Comparison of ENCODE assay signal across 24 cellular contexts in genomic region chr13:50826035-50826434, GRCh38. TPM values are rescaled to one million over a fixed set of nuclear protein-coding genes. Genes with fewer than 3 reads are reported as not detected.
DNase-seq lines count a peak whose midpoint lies in the region; ATAC-seq, FAIRE-seq and TF ChIP-seq lines count a peak whose summit lies in the region.
"Had no signal": no experiment of that assay in that cellular context is flagged by ENCODE, and none has a peak within 500 bp of the region (broad histone marks: within the 10 kb centered on the region; RNA-seq: fewer than 3 reads in every experiment).

No MANE protein-coding gene starts in this region.

- no peak overlapping the region for H3K18ac ChIP-seq in H1 (ENCODE audit: extremely low read depth, low read length)

- no peak overlapping the region for H3K14ac ChIP-seq in H1 (ENCODE audit: insufficient read length)

- TF ChIP-seq RAD21 in H1 (IDR thresholded peaks at IDR 0.05 in 1 of 2, conservative IDR thresholded peaks at IDR 0.05 in 1 of 2; ENCODE audit: low read depth in 2 of 2, low read length in 2 of 2): no peak

- intact Hi-C loops in ascending aorta (cut with DNase I) (no loop called here), mucosa of descending colon (cut with DNase I, micrococcal nuclease) (no loop called here)

- no peak overlapping the region for H3K4ac ChIP-seq in H1 (replicated peaks; ENCODE audit: insufficient read length, low read depth, low read length)

- DNase-seq in H1 (ENCODE audit: low read depth in 1 of 2, low spot score in 2 of 2) (no peak), iPS DF 4.7 (ENCODE audit: extremely low read depth, low spot score) (peak; percentile 9), small intestine (peak; percentile 0), ascending aorta (ENCODE audit: low spot score in 2 of 2) (no peak), mucosa of descending colon (no peak)
- DNase-seq in stimulated activated naive CD4-positive, alpha-beta T cell (lab: John Stamatoyannopoulos, UW): no peak
- DNase-seq: ACHN; BE2C; C1 segment of cervical spinal cord; CD4-positive, CD25-positive, alpha-beta regulatory T cell; CD8-positive, alpha-beta memory T cell; COR-L47; DMS 273 treated with DMSO at 0.1 percent for 48 hours; DMS53; HCEC 1CT; IMR-90 had no signal

- TF ChIP-seq POLR2A in H1 (IDR thresholded peaks at IDR 0.05; ENCODE audit: control extremely low read depth in 1 of 2, low read depth in 2 of 2, low read length in 2 of 2): no peak

- no peaks in the 10 kb centered on the region for H3K79me1 ChIP-seq in H1 (ENCODE audit: low read depth, low read length)

- H3K56ac ChIP-seq in H1 (replicated peaks; ENCODE audit: insufficient read length, low read depth, low read length): no peak overlapping the region

- 85% methylated on average over 3 of the region's 3 CpGs; no CpG with 5 or more reads in 1 of the 2 experiments for WGBS in H1 (ENCODE audit: extremely low coverage in 1 of 2, insufficient coverage in 1 of 2, insufficient read length in 1 of 2, insufficient replicate concordance in 2 of 2, low coverage in 1 of 2, low lambda C conversion rate in 2 of 2, missing lambda C conversion rate in 1 of 2), 2 experiments
- WGBS in small intestine, 3 donors: 55 to 80% (median 66%) methylated on average over 3 of the region's 3 CpGs

- TF ChIP-seq EP300 in H1 (IDR thresholded peaks at IDR 0.05; ENCODE audit: borderline replicate concordance in 1 of 2, low read depth in 2 of 2, low read length in 2 of 2): no peak

- H2BK5ac ChIP-seq in H1 (ENCODE audit: low read depth, low read length): no peak overlapping the region

- no peak overlapping the region for H4K8ac ChIP-seq in H1 (ENCODE audit: extremely low read depth, insufficient read depth, low read length)

- H3K36me3 ChIP-seq in OCI-LY1 (ENCODE audit: insufficient read depth, low read length) (no peaks in the 10 kb centered on the region), H1 (ENCODE audit: control insufficient read depth in 2 of 4, insufficient read depth in 4 of 4, low read length in 3 of 4) (no peaks in the 10 kb centered on the region), small intestine (ENCODE audit: control insufficient read depth in 2 of 2, insufficient read depth in 2 of 2, low read length in 2 of 2) (no peaks in the 10 kb centered on the region), ascending aorta (no peaks in the 10 kb centered on the region), mucosa of descending colon (ENCODE audit: low read depth) (no peaks in the 10 kb centered on the region)
- H3K36me3 ChIP-seq: BE2C had no signal

- H3K9ac ChIP-seq in OCI-LY1 (ENCODE audit: low read length) (no peak overlapping the region), H1 (replicated peaks in 1 of 4; ENCODE audit: extremely low read depth in 1 of 4, low read depth in 3 of 4, low read length in 3 of 4) (no peak overlapping the region)

- no peaks in the 10 kb centered on the region for H3K9me2 ChIP-seq in OCI-LY1 (ENCODE audit: low read depth, low read length)

- H2BK12ac ChIP-seq in H1 (ENCODE audit: low read depth, low read length): no peak overlapping the region

- no peaks in the 10 kb centered on the region for H3F3A ChIP-seq in OCI-LY1 (ENCODE audit: insufficient read depth, low read length)

- H4K5ac ChIP-seq in H1 (ENCODE audit: insufficient read length, low read depth, low read length): no peak overlapping the region

- ATAC-seq in mucosa of descending colon: no peak

- H3K4me3 ChIP-seq in OCI-LY1 (ENCODE audit: low read depth, low read length, poor library complexity, severe bottlenecking): no peak overlapping the region
- H3K4me3 ChIP-seq in H1 (ENCODE audit: extremely low read depth in 1 of 4, insufficient read depth in 2 of 4, low read depth in 3 of 4, low read length in 4 of 4): no peak overlapping the region
- no peak overlapping the region for H3K4me3 ChIP-seq in small intestine (ENCODE audit: low read depth in 1 of 2, low read length in 2 of 2)
- no peak overlapping the region for H3K4me3 ChIP-seq in ascending aorta
- H3K4me3 ChIP-seq in mucosa of descending colon: no peak overlapping the region

- H2AFZ ChIP-seq in OCI-LY1 (ENCODE audit: low read length) (peak overlapping the region; percentile 82; the same call in 1 of the 2 replicates), H1 (ENCODE audit: low read length) (no peak overlapping the region)

- H3K79me2 ChIP-seq in OCI-LY1 (ENCODE audit: insufficient read depth, low read length): no peaks in the 10 kb centered on the region
- H3K79me2 ChIP-seq in H1 (ENCODE audit: control insufficient read depth in 1 of 2, insufficient read depth in 2 of 2, low read length in 2 of 2): no peaks in the 10 kb centered on the region; a peak in 1 of 4 replicates

- H4K20me1 ChIP-seq in OCI-LY1 (ENCODE audit: insufficient read depth, low read length): no peaks in the 10 kb centered on the region
- H4K20me1 ChIP-seq in H1 (replicated peaks in 1 of 2; ENCODE audit: control insufficient read depth in 1 of 2, insufficient read depth in 2 of 2, low read length in 2 of 2): peaks cover 0 to 4% of the 10 kb centered on the region in 2 experiments

- H3K27me3 ChIP-seq in OCI-LY1 (ENCODE audit: insufficient read depth, low read length) (no peaks in the 10 kb centered on the region), H1 (replicated peaks in 1 of 4; ENCODE audit: control insufficient read depth in 3 of 4, extremely low read depth in 1 of 4, insufficient read depth in 3 of 4, low read length in 3 of 4) (peaks cover 0 to 5% (median 2%) of the 10 kb centered on the region in 4 experiments; a peak in 4 of 7 replicates), small intestine (ENCODE audit: control insufficient read depth in 2 of 2, insufficient read depth in 2 of 2, low read length in 2 of 2) (no peaks in the 10 kb centered on the region), ascending aorta (no peaks in the 10 kb centered on the region)
- H3K27me3 ChIP-seq: BE2C had no signal

- no peak overlapping the region for H3K23ac ChIP-seq in H1 (ENCODE audit: insufficient read length)

- no peak overlapping the region for H2BK15ac ChIP-seq in H1 (ENCODE audit: low read length)

- no peak overlapping the region for H2BK120ac ChIP-seq in H1 (replicated peaks; ENCODE audit: low read depth, low read length)

- POLR2A ChIA-PET in H1 (lab: Charles Lee; ENCODE audit: partially characterized antibody): interaction anchor here (1.7 kb wide), 1 partner anchor 16 kb away, joined by 5 read pairs; no protein-coding TSS in a partner anchor

- H4K91ac ChIP-seq in H1 (replicated peaks; ENCODE audit: insufficient read length, low read length): no peak overlapping the region

- H3K9me3 ChIP-seq in OCI-LY1 (ENCODE audit: low read length) (no peaks in the 10 kb centered on the region), H1 (ENCODE audit: insufficient read depth in 2 of 2, low read depth in 1 of 2, low read length in 1 of 2) (no peaks in the 10 kb centered on the region), small intestine (ENCODE audit: control insufficient read depth, low read depth) (no peaks in the 10 kb centered on the region), ascending aorta (no peaks in the 10 kb centered on the region), mucosa of descending colon (no peaks in the 10 kb centered on the region)
- H3K9me3 ChIP-seq: BE2C had no signal

- H3K4me2 ChIP-seq in OCI-LY1 (ENCODE audit: low read length) (no peak overlapping the region), H1 (ENCODE audit: insufficient read depth in 1 of 2, low read depth in 2 of 2, low read length in 2 of 2) (no peak overlapping the region)

- TF ChIP-seq CTCF in OCI-LY1 (IDR thresholded peaks at IDR 0.05; ENCODE audit: low read length) (no peak), H1 (IDR thresholded peaks at IDR 0.05; ENCODE audit: control extremely low read depth in 1 of 3, insufficient read depth in 1 of 3, low read depth in 1 of 3, low read length in 3 of 3) (no peak), ascending aorta (IDR thresholded peaks at IDR 0.05) (no peak), mucosa of descending colon (IDR thresholded peaks at IDR 0.05) (no peak)

- H3K4me1 ChIP-seq in OCI-LY1 (ENCODE audit: insufficient read depth, low read length, severe bottlenecking) (no peaks in the 10 kb centered on the region), H1 (replicated peaks in 1 of 4; ENCODE audit: control insufficient read depth in 3 of 4, insufficient read depth in 4 of 4, low read length in 3 of 4) (no peaks in the 10 kb centered on the region), small intestine (ENCODE audit: control insufficient read depth in 2 of 2, insufficient read depth in 1 of 2, low read depth in 1 of 2, low read length in 1 of 2) (no peaks in the 10 kb centered on the region), ascending aorta (no peaks in the 10 kb centered on the region), mucosa of descending colon (ENCODE audit: low read depth) (no peaks in the 10 kb centered on the region)
- H3K4me1 ChIP-seq: BE2C had no signal

- FAIRE-seq in H1 (lab: Jason Lieb, UNC): peak; percentile 89
- FAIRE-seq in small intestine (lab: Jason Lieb, UNC): no peak
- FAIRE-seq: A204.1, G401.6, GM12891, GM19239, H54 had no signal

- H3K27ac ChIP-seq in OCI-LY1 (ENCODE audit: low read depth, low read length, poor library complexity, severe bottlenecking): no peak overlapping the region
- no peak overlapping the region for H3K27ac ChIP-seq in H1 (ENCODE audit: low read depth, low read length)
- H3K27ac ChIP-seq in small intestine (ENCODE audit: low read depth in 1 of 2, low read length in 1 of 2): no peak overlapping the region
- no peak overlapping the region for H3K27ac ChIP-seq in ascending aorta
- H3K27ac ChIP-seq: HL-60 had no signal

- H2AK5ac ChIP-seq in H1 (ENCODE audit: low read depth, low read length): no peak overlapping the region

- no peak overlapping the region for H2BK20ac ChIP-seq in H1 (ENCODE audit: low read length)

- no peaks in the 10 kb centered on the region for H3K23me2 ChIP-seq in H1 (ENCODE audit: low read depth, low read length)

- CTCF ChIA-PET in H1 (lab: Charles Lee; ENCODE audit: partially characterized antibody): interaction anchor here (1.0 kb wide), 1 partner anchor 39 kb away, joined by 3 read pairs; no protein-coding TSS in a partner anchor

TF ChIP-seq in H1, 55 proteins besides CTCF, POLR2A, EP300 and RAD21 (continues in another document):
- no peak for TF ChIP-seq EZH2 (IDR thresholded peaks at IDR 0.05; ENCODE audit: low read depth, low read length, severe bottlenecking)
- peak; percentile 92 for TF ChIP-seq POLR2AphosphoS5 (IDR thresholded peaks at IDR 0.05; ENCODE audit: low read depth, low read length)

RNA-seq across cellular contexts. Expression of gene DLEU7, which starts 17.5 kb away (rescaled TPM):
- total RNA-seq in H1 (2021; fragmentation: NEBNext Ultra II Directional; extraction: Animal tissue kit (Norgen Biotek cat#: 25700)): 4.9 and 5.4 TPM in 2 replicates
- polyA plus RNA-seq in H1 (2011; rRNA removed) (4.0 and 5.2 TPM in 2 replicates), small intestine (under 1 TPM in 2 of 3 donors, not detected in 1; 0.18 to 0.27 TPM)
- 4.3 TPM for polyA plus RNA-seq in H1 (2011; cell fraction: cytosol; rRNA removed)
- polyA plus RNA-seq in H1 (2011; cell fraction: nucleus; rRNA removed): 3.2 TPM
- polyA plus RNA-seq in H1 (2012, experiment 1 of 2): 2.5 to 4.0 TPM (median 3.2 TPM) in 4 replicates
- 2.6 TPM for polyA plus RNA-seq in H1 (2012, experiment 2 of 2)
- polyA plus RNA-seq in H1 (2013, experiment 1 of 2): 1.8 TPM
- 2.2 TPM for polyA plus RNA-seq in H1 (2013, experiment 2 of 2)
- 2.4 and 3.8 TPM in 2 replicates for polyA minus RNA-seq in H1 (2011; rRNA and poly(A)+ RNA removed)
- 2.3 TPM for polyA minus RNA-seq in H1 (2011; cell fraction: cytosol; rRNA and poly(A)+ RNA removed)
- 12.3 TPM for polyA minus RNA-seq in H1 (2011; cell fraction: nucleus; rRNA and poly(A)+ RNA removed)
- total RNA-seq in ascending aorta (not detected), mucosa of descending colon (under 1 TPM in 2 of 3 donors, not detected in 1; 0.13 to 0.17 TPM)
- total RNA-seq: CD4-positive, CD25-positive, alpha-beta regulatory T cell; CD8-positive, alpha-beta memory T cell; HT1080; IMR-90 had no signal
- polyA plus RNA-seq: IMR-90 had no signal

Comparison
In these comparisons a context has a peak if more than half of its experiments do, and no peak if none do; other contexts are left out.
1. DNase-seq: peak in iPS DF 4.7 (single experiment) and small intestine (single experiment); none in H1 (0 of 2), ascending aorta (0 of 2), stimulated activated naive CD4-positive, alpha-beta T cell (0 of 6) and mucosa of descending colon (0 of 3).